ENCODE assay signal across 8 cellular contexts in genomic region chr20:653110-653589, GRCh38. TPM values are rescaled to one million over a fixed set of nuclear protein-coding genes. Genes with fewer than 3 reads are reported as not detected.
DNase-seq lines count a peak whose midpoint lies in the region; ATAC-seq and TF ChIP-seq lines count a peak whose summit lies in the region.

TSS of gene SRXN1 (minus strand) at chr20:653200. CDS start at chr20:653185, 15 bp downstream.

- H3K27me3 Mint-ChIP-seq in effector memory CD8-positive, alpha-beta T cell, result peaks cover 4 to 9% of the 10 kb centered on the region in 2 donors

- H3K23ac ChIP-seq in mesendoderm (ENCODE audit: low read length), result peak within 1 kb of the TSS; percentile 53

- CTCF ChIA-PET in activated CD8-positive, alpha-beta memory T cell treated with anti-CD3 and anti-CD28 coated beads for 36 hours (lab: Charles Lee), result interaction anchor here (1.0 kb wide), 1 partner anchor 14 kb away, joined by 3 read pairs; no protein-coding TSS in a partner anchor

- no peak within 1 kb of the TSS for H3K27ac ChIP-seq in mesendoderm (ENCODE audit: low read depth, low read length)

- peak within 1 kb of the TSS; percentile 34 for H2BK120ac ChIP-seq in mesendoderm (ENCODE audit: low read depth, low read length)

- H4K8ac ChIP-seq in mesendoderm (ENCODE audit: low read depth, low read length), result no peak within 1 kb of the TSS

- WGBS in mesendoderm (ENCODE audit: extremely low coverage, insufficient coverage, low lambda C conversion rate), result no CpG with 5 or more reads among the region's 74 CpGs

- peaks cover 31 to 44% of the 10 kb centered on the region in 2 donors for H3K4me1 Mint-ChIP-seq in effector memory CD8-positive, alpha-beta T cell (ENCODE audit: low read depth in 2 of 2)

- no peaks in the 10 kb centered on the region for H3K9me3 Mint-ChIP-seq in effector memory CD8-positive, alpha-beta T cell

- H3K4me1 ChIP-seq in mesendoderm (ENCODE audit: control insufficient read depth, low read depth, low read length), result peaks cover 17% of the 10 kb centered on the region

- peak within 1 kb of the TSS; percentile 39 for H2BK5ac ChIP-seq in mesendoderm (ENCODE audit: low read length)

- DNase-seq in AG10803 (ENCODE audit: low read depth) (peak; percentile 93), NCI-H748 treated with DMSO at 0.1 percent for 48 hours (lab: John Stamatoyannopoulos, UW) (peak; percentile 59), mesendoderm (peak; percentile 96)
- peak; percentile 63 to 75 (median 74) for DNase-seq in effector memory CD8-positive, alpha-beta T cell
- peak; percentile 80 for DNase-seq in stimulated activated CD8-positive, alpha-beta memory T cell treated with anti-CD3 and anti-CD28 coated beads, Interleukin-12 subunit alpha, Interleukin-12 subunit beta, amount 100 ng/mL, for 4 hours (ENCODE audit: low read depth)

- H2AK5ac ChIP-seq in mesendoderm (ENCODE audit: low read length), result peak within 1 kb of the TSS; percentile 91

- H3K36me3 Mint-ChIP-seq in effector memory CD8-positive, alpha-beta T cell (ENCODE audit: insufficient read depth), result peaks cover 6% of the 10 kb centered on the region

- peak within 1 kb of the TSS; percentile 73 for H3K18ac ChIP-seq in mesendoderm (ENCODE audit: low read length)

- POLR2A ChIA-PET in activated CD8-positive, alpha-beta memory T cell treated with anti-CD3 and anti-CD28 coated beads for 36 hours (lab: Charles Lee), result no interaction called here

- H3K4ac ChIP-seq in mesendoderm (ENCODE audit: low read depth, low read length), result peak within 1 kb of the TSS; percentile 78

- H3K4me3 ChIP-seq in AG10803 (ENCODE audit: low read length) (peak within 1 kb of the TSS; percentile 97), mesendoderm (ENCODE audit: low read length) (peak within 1 kb of the TSS; percentile 69)

- no peaks in the 10 kb centered on the region for H3K79me2 ChIP-seq in mesendoderm (ENCODE audit: control insufficient read depth, insufficient read depth, low read length)

- peak within 1 kb of the TSS; percentile 51 to 89 for H3K27ac Mint-ChIP-seq in effector memory CD8-positive, alpha-beta T cell

- peak within 1 kb of the TSS; percentile 92 for H3K56ac ChIP-seq in mesendoderm (ENCODE audit: low read length)

- no peak within 1 kb of the TSS for H2BK15ac ChIP-seq in mesendoderm (replicated peaks; ENCODE audit: low read depth)

- no peaks in the 10 kb centered on the region for H3K36me3 ChIP-seq in mesendoderm (ENCODE audit: control insufficient read depth, insufficient read depth, low read length)

- peak; percentile 18; the same call in 1 of the 2 replicates for TF ChIP-seq CTCF in AG10803 (conservative IDR thresholded peaks at IDR 0.05; ENCODE audit: low read length)

- peak within 1 kb of the TSS; percentile 79 for H3K4me2 ChIP-seq in mesendoderm (ENCODE audit: low read length)

- H3K79me1 ChIP-seq in mesendoderm (ENCODE audit: low read length), result peaks cover 2% of the 10 kb centered on the region

- H3K9ac ChIP-seq in mesendoderm (ENCODE audit: low read length), result peak within 1 kb of the TSS; percentile 86

- ATAC-seq in GM18858 (IDR thresholded peaks at IDR 0.05; ENCODE audit: unreplicated experiment) (peak; percentile 83), HG03097 (IDR thresholded peaks at IDR 0.05; ENCODE audit: low FRiP score, unreplicated experiment) (peak; percentile 81)
- peak; percentile 93 for ATAC-seq in effector memory CD8-positive, alpha-beta T cell (replicated peaks)

- no peaks in the 10 kb centered on the region for H3K27me3 ChIP-seq in mesendoderm (ENCODE audit: insufficient read depth, low read length, poor library complexity)

- peak within 1 kb of the TSS; percentile 75 to 85 for H3K4me3 Mint-ChIP-seq in effector memory CD8-positive, alpha-beta T cell

- H4K5ac ChIP-seq in mesendoderm (ENCODE audit: low read length), result no peak within 1 kb of the TSS

RNA-seq across cellular contexts. Expression of gene SRXN1, which starts in this region (rescaled TPM):
- total RNA-seq in activated CD8-positive, alpha-beta memory T cell treated with anti-CD3 and anti-CD28 coated beads for 36 hours, result 10 to 100 TPM; 27.9 to 28.2 TPM
- polyA plus RNA-seq in mesendoderm (2013, experiment 1 of 2), result 20.8 TPM
- polyA plus RNA-seq in mesendoderm (2013, experiment 2 of 2), result 20.8 TPM
